11 cellular contexts compared by ENCODE assay signal in genomic region chr13:78601886-78602560, GRCh38. TPM values are rescaled to one million over a fixed set of nuclear protein-coding genes. Genes with fewer than 3 reads are reported as not detected.
A peak's percentile ranks its signal among the peaks of the same experiment; 100 is the strongest.
DNase-seq lines count a peak whose midpoint lies in the region; TF ChIP-seq lines count a peak whose summit lies in the region.
"Had no signal": no experiment of that assay in that cellular context is flagged by ENCODE, and none has a peak within 500 bp of the region (broad histone marks: within the 10 kb centered on the region; RNA-seq: fewer than 3 reads in every experiment).

No MANE protein-coding gene starts in this region.

- peaks cover 30% of the 10 kb centered on the region for H3K4me1 Mint-ChIP-seq in activated CD4-positive, alpha-beta T cell treated with anti-CD3 and anti-CD28 coated beads, Interleukin-2, amount 10 ng/mL, durations not matched to agents 7 days and 5 days

- CTCF ChIA-PET in activated CD4-positive, alpha-beta T cell treated with anti-CD3 and anti-CD28 coated beads, Interleukin-2, amount 10 ng/mL, durations not matched to agents 7 days and 5 days (lab: Charles Lee) = interaction anchor here (0.6 kb wide), 1 partner anchor 13 kb away, joined by 3 read pairs; no protein-coding TSS in a partner anchor

- no peak overlapping the region for H2AFZ ChIP-seq in smooth muscle cell (ENCODE audit: low read depth)

- DNase-seq in activated CD4-positive, alpha-beta T cell treated with anti-CD3 and anti-CD28 coated beads, Interleukin-2, amount 10 ng/mL, durations not matched to agents 7 days and 5 days = no peak
- DNase-seq in activated CD4-positive, alpha-beta T cell treated with anti-CD3 and anti-CD28 coated beads, Interleukin-2, amount 50 U/mL, for 4 hours = no peak
- DNase-seq in NT2/D1 (ENCODE audit: low read depth, low spot score) (no peak), germinal center (ENCODE audit: low spot score) (peak; percentile 13), smooth muscle cell (lab: John Stamatoyannopoulos, UW; ENCODE audit: unreplicated experiment) (no peak), 8988T (no peak), NCI-H1694 treated with DMSO at 0.1 percent for 48 hours (lab: John Stamatoyannopoulos, UW) (no peak)
- DNase-seq in activated effector memory CD4-positive, alpha-beta T cell treated with Interleukin-2 at 50 U/mL for 16 hours = no peak
- DNase-seq: NCI-H1436 treated with DMSO at 0.1 percent for 48 hours had no signal

- H3K9me3 ChIP-seq in NT2/D1 (ENCODE audit: insufficient read depth, low read length) (no peaks in the 10 kb centered on the region), smooth muscle cell (replicated peaks; ENCODE audit: low read depth) (no peaks in the 10 kb centered on the region)

- H3K36me3 Mint-ChIP-seq in activated CD4-positive, alpha-beta T cell treated with anti-CD3 and anti-CD28 coated beads, Interleukin-2, amount 10 ng/mL, durations not matched to agents 7 days and 5 days (ENCODE audit: low read depth) = peaks cover 2% of the 10 kb centered on the region

- H3K36me3 ChIP-seq in NT2/D1 (ENCODE audit: insufficient read depth, insufficient read length, low read length) = no peaks in the 10 kb centered on the region
- H3K36me3 ChIP-seq in smooth muscle cell (ENCODE audit: low read depth) = no peaks in the 10 kb centered on the region

- no peaks in the 10 kb centered on the region for H3K79me2 ChIP-seq in smooth muscle cell (ENCODE audit: low read depth)

- H3K4me3 ChIP-seq in NT2/D1 (ENCODE audit: insufficient read length, low read depth) (peak overlapping the region; percentile 26), smooth muscle cell (no peak overlapping the region)
- H3K4me3 ChIP-seq: lung had no signal

- no peak for TF ChIP-seq CTCF in smooth muscle cell (IDR thresholded peaks at IDR 0.05; ENCODE audit: borderline replicate concordance, insufficient read depth, poor library complexity, severe bottlenecking)

- POLR2A ChIA-PET in activated CD4-positive, alpha-beta T cell treated with anti-CD3 and anti-CD28 coated beads, Interleukin-2, amount 10 ng/mL, durations not matched to agents 7 days and 5 days (lab: Charles Lee) = no interaction called here

- H3K27ac Mint-ChIP-seq in activated CD4-positive, alpha-beta T cell treated with anti-CD3 and anti-CD28 coated beads, Interleukin-2, amount 10 ng/mL, durations not matched to agents 7 days and 5 days = peak overlapping the region; percentile 78

- H3K9ac ChIP-seq in NT2/D1 (ENCODE audit: insufficient read length, low read depth) (no peak overlapping the region), smooth muscle cell (ENCODE audit: low read depth) (no peak overlapping the region)

- no peaks in the 10 kb centered on the region for H4K20me1 ChIP-seq in smooth muscle cell (ENCODE audit: low read depth)

- peak overlapping the region; percentile 84 for H3K4me2 ChIP-seq in smooth muscle cell

- no peaks in the 10 kb centered on the region for H3K9me3 Mint-ChIP-seq in activated CD4-positive, alpha-beta T cell treated with anti-CD3 and anti-CD28 coated beads, Interleukin-2, amount 10 ng/mL, durations not matched to agents 7 days and 5 days

- no peaks in the 10 kb centered on the region for H3F3A ChIP-seq in smooth muscle cell (ENCODE audit: low read depth)

- H3K4me1 ChIP-seq in NT2/D1 (ENCODE audit: insufficient read depth, insufficient read length) (peaks cover 9% of the 10 kb centered on the region), smooth muscle cell (ENCODE audit: low read depth) (peaks cover 12% of the 10 kb centered on the region)

- WGBS in smooth muscle cell (ENCODE audit: low lambda C conversion rate) = 3% methylated on average over 39 of the region's 109 CpGs

- peak overlapping the region; percentile 65 for H3K4me3 Mint-ChIP-seq in activated CD4-positive, alpha-beta T cell treated with anti-CD3 and anti-CD28 coated beads, Interleukin-2, amount 10 ng/mL, durations not matched to agents 7 days and 5 days

- H3K27me3 Mint-ChIP-seq in activated CD4-positive, alpha-beta T cell treated with anti-CD3 and anti-CD28 coated beads, Interleukin-2, amount 10 ng/mL, durations not matched to agents 7 days and 5 days = peaks cover 85% of the 10 kb centered on the region

- peaks cover 96% of the 10 kb centered on the region for H3K27me3 ChIP-seq in NT2/D1 (ENCODE audit: insufficient read depth, insufficient read length)
- peaks cover 96% of the 10 kb centered on the region for H3K27me3 ChIP-seq in smooth muscle cell (ENCODE audit: low read depth)

- H3K27ac ChIP-seq in smooth muscle cell (ENCODE audit: low read depth) = no peak overlapping the region

RNA-seq across cellular contexts. Expression of gene POU4F1, which starts 1.3 kb away (rescaled TPM):
- under 1 TPM; 0.17 to 0.20 TPM for total RNA-seq in activated CD4-positive, alpha-beta T cell treated with anti-CD3 and anti-CD28 coated beads, Interleukin-2, amount 10 ng/mL, durations not matched to agents 7 days and 5 days
- total RNA-seq in smooth muscle cell = not detected in 2 replicates
- not detected in 2 replicates for polyA plus RNA-seq in smooth muscle cell
- total RNA-seq: lung had no signal
- polyA plus RNA-seq: BJ, lung had no signal

RNA-seq across cellular contexts. Expression of gene OBI1, which starts 56.9 kb away (rescaled TPM):
- 10 to 100 TPM; 19.9 to 22.2 TPM for total RNA-seq in activated CD4-positive, alpha-beta T cell treated with anti-CD3 and anti-CD28 coated beads, Interleukin-2, amount 10 ng/mL, durations not matched to agents 7 days and 5 days
- 15.2 and 16.1 TPM in 2 replicates for total RNA-seq in smooth muscle cell
- polyA plus RNA-seq in smooth muscle cell = 7.0 and 8.2 TPM in 2 replicates
